In the genomic region with DNA sequence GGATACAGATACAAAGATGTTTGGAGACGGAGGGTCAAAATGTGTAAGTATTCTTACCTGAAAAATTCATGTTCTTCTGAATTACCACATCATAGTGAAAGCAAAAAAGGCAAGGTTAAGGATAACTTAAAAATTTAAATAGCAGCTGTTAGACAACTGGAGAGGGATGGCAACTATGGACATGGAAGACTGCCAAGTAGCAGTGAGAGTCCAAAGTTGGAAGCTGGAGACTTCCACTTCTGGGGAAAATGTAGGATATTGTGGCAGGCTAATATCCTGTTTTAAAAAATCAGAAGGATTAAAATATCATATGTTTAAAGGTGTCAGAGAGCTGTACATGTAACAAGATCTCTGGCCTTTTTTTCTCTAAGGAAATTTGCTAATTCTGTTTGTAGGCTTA, we compare ENCODE assay signal across 20 cellular contexts. TPM values are rescaled to one million over a fixed set of nuclear protein-coding genes. Genes with fewer than 3 reads are reported as not detected.
"Had no signal": no experiment of that assay in that cellular context is flagged by ENCODE, and none has a peak within 500 bp of the region (broad histone marks: within the 10 kb centered on the region; RNA-seq: fewer than 3 reads in every experiment).

No MANE protein-coding gene starts in this region.

- H3K9ac ChIP-seq: SK-N-SH had no signal

- H3K4me2 ChIP-seq: SK-N-SH had no signal

- DNase-seq: IMR-90, Karpas-422, KG1, MM.1S, NCI-H1092 treated with DMSO at 0.1 percent for 48 hours, NCI-H1436, NCI-H187, NCI-H2029 treated with DMSO at 0.1 percent for 48 hours, NCI-H2171 treated with DMSO at 0.1 percent for 48 hours, NCI-H345, NCI-H446 treated with DMSO at 0.1 percent for 48 hours, NCI-H510A treated with DMSO at 0.1 percent for 48 hours, NCI-H526, NCI-H82, Right ventricle myocardium superior, RPMI8226, SIG-M5, SK-N-SH, SW 1271, T-helper 1 cell had no signal

- H3K9me3 ChIP-seq: SK-N-SH had no signal

RNA-seq across cellular contexts. Expression of gene CDH26, which starts 54.6 kb away (rescaled TPM):
- total RNA-seq: IMR-90 had no signal
- polyA plus RNA-seq: IMR-90 had no signal
